Comparison of ENCODE assay signal across 8 cellular contexts in the genomic region with DNA sequence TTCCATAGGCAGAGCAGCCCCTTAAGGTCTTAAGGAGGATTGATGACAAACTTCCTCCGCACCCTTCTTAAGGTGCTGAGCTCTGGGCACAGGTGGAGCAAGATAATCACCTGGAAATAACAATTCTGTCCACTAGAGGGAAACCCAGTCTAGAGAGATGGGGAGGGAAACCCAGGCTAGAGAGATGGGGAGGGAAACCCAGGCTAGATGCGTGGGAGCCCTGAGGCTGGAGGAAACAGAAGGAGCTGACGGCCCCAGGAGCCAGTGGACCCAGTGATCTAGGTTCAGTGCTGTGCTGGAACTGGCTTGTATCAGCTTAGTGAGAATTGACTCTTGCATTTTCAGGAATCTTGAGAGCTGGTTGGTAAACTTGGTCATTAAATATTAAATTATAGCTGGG.
DNase-seq lines count a peak whose midpoint lies in the region; TF ChIP-seq lines count a peak whose summit lies in the region.

No MANE protein-coding gene starts in this region.

- peak; percentile 58 for TF ChIP-seq CTCF in astrocyte of the cerebellum (IDR thresholded peaks at IDR 0.05; ENCODE audit: low read depth, low read length, missing control alignments)

- H3K4me3 ChIP-seq in astrocyte of the cerebellum (ENCODE audit: low read depth, low read length): no peak overlapping the region

- DNase-seq in AG20443 (ENCODE audit: low spot score) (peak; percentile 80), GM19238 (ENCODE audit: insufficient read length, low spot score) (peak; percentile 75), NCI-H1417 treated with DMSO at 0.1 percent for 48 hours (lab: John Stamatoyannopoulos, UW) (peak; percentile 41), SKM-1 (lab: John Stamatoyannopoulos, UW; ENCODE audit: unreplicated experiment) (peak; percentile 68), astrocyte of the cerebellum (ENCODE audit: low read depth) (peak; percentile 41), iPS-NIHi7 (ENCODE audit: extremely low spot score) (peak; percentile 79), NK-92 (lab: John Stamatoyannopoulos, UW; ENCODE audit: unreplicated experiment) (no peak)
- DNase-seq in stimulated activated CD4-positive, alpha-beta T cell treated with anti-CD3 and anti-CD28 coated beads, Interleukin-1b, Interleukin-23, amount 100 ng/mL, for 4 hours (ENCODE audit: low read depth in 2 of 2): peak; percentile 22 to 42

- in situ Hi-C loops in astrocyte of the cerebellum (cut with HindIII; ENCODE audit: low sequenced_read_pairs): no loop called here
